1 cellular context compared by ENCODE assay signal in the genomic region with DNA sequence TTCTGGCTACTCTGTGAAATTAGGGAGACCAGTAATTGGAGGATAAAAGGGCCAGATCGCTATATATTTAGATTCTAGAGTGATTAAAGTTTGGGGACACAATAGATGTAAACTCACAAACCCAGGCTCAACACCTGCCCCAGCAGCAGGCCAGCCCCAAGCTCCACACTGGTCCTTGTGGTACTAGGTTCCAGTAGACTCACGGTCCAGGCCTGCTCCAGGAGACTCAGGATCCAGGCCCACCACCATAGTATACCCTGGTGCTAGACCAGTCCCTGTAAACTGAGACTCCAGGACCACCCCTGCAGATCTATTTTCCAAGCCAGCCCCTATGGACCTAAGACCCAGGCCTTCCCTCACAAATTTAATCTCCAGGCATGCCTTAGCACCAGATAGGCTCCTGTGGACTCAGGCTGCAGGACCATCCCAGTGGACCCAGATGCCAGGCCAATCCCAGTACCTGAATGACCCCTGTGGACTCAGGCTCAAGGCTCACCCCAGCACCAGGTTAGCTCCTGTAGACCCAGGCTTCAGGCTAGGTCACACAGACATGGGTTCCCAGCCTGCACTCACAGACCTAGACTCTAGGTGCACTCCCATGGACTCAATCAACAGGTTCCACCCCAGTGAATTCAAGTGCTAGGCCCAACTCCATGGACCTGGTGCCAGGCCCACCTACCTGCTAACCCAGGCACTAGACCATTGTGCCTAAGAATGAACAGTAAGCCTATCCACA.
TF ChIP-seq lines count a peak whose summit lies in the region.

No MANE protein-coding gene starts in this region.

TF ChIP-seq in HEK293, 187 proteins besides CTCF, POLR2A, EP300 and RAD21 (continued from another document):
- no peak for TF ChIP-seq ZSCAN30 (tag by site-specific recombination; IDR thresholded peaks at IDR 0.05)
